8 cellular contexts compared by ENCODE assay signal in the genomic region with DNA sequence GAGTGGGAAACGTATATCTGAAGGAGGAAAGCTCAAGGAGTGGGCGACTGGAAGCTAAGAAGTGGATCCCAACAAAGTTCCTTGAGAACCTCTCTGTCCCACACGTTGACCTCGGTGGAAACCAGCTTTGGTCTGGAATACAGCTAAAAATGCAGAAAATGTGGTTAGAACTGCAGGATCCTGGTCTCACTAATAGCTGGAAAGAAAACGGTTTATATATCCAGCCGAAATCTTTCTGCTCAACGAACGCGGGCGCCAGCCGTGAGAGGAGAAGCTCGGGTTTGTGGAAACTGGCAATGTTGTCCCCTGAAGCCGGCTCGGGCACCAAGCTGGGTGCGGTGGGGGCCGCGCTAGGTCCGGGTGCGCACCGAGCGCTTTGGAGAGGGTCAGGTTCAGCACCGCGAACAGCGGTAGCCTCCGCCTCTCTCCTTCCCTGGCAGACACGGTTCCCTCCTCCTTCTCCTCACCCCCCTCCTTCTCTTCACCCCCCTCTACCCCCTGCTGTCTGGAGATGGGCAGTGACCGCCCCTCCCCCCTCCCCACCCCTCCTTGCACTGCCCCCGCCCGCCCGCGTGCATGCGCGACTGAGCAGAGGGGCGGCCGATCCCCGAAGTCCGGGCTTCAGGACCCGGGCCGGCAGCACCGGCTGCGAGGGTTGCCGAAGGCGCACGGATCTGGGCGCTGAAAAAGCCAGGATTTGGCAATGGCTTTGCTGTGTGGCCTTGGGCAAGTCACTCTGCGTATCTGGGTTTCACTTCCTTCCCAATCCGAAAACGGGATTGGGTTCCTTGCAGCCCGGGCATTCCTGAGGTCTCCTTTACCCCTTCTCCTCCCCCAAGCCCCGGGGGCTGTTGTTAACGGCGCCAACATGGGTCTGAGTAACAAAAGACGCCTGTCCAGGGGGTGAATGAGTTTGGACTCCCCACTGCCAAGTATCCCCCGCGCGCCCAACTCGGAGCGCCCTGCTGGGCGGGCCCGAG. TPM values are rescaled to one million over a fixed set of nuclear protein-coding genes. Genes with fewer than 3 reads are reported as not detected.
A peak's percentile ranks its signal among the peaks of the same experiment; 100 is the strongest.
DNase-seq lines count a peak whose midpoint lies in the region; ATAC-seq and TF ChIP-seq lines count a peak whose summit lies in the region.

A gene with protein sequence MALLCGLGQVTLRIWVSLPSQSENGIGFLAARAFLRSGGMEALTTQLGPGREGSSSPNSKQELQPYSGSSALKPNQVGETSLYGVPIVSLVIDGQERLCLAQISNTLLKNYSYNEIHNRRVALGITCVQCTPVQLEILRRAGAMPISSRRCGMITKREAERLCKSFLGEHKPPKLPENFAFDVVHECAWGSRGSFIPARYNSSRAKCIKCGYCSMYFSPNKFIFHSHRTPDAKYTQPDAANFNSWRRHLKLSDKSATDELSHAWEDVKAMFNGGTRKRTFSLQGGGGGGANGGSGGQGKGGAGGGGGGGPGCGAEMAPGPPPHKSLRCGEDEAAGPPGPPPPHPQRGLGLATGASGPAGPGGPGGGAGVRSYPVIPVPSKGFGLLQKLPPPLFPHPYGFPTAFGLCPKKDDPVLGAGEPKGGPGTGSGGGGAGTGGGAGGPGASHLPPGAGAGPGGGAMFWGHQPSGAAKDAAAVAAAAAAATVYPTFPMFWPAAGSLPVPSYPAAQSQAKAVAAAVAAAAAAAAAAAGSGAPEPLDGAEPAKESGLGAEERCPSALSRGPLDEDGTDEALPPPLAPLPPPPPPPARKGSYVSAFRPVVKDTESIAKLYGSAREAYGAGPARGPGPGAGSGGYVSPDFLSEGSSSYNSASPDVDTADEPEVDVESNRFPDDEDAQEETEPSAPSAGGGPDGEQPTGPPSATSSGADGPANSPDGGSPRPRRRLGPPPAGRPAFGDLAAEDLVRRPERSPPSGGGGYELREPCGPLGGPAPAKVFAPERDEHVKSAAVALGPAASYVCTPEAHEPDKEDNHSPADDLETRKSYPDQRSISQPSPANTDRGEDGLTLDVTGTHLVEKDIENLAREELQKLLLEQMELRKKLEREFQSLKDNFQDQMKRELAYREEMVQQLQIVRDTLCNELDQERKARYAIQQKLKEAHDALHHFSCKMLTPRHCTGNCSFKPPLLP (plus strand): TSS at position 610 of the 980 bp plus-strand sequence. CDS start 94 bp downstream, at position 704.

- peak in 2 of 5 donors; percentile 22 to 25 for DNase-seq in CD4-positive, alpha-beta memory T cell
- no peak for DNase-seq in cerebellum (ENCODE audit: low spot score)
- no peak for DNase-seq in testis
- DNase-seq in BE2C: no peak

- H3F3A ChIP-seq in Loucy (ENCODE audit: low read depth): no peaks in the 10 kb centered on the region

- no peak for TF ChIP-seq POLR2A in testis (IDR thresholded peaks at IDR 0.05)

- no peaks in the 10 kb centered on the region for H3K9me3 ChIP-seq in CD4-positive, alpha-beta memory T cell (ENCODE audit: control insufficient read depth in 1 of 2, low read length in 2 of 2)
- no peaks in the 10 kb centered on the region for H3K9me3 ChIP-seq in Loucy (ENCODE audit: insufficient read depth, low read depth, low read length)
- no peaks in the 10 kb centered on the region for H3K9me3 ChIP-seq in muscle layer of duodenum (ENCODE audit: control insufficient read depth in 1 of 2, low read length in 2 of 2)
- no peaks in the 10 kb centered on the region for H3K9me3 ChIP-seq in testis
- H3K9me3 ChIP-seq in BE2C: no peaks in the 10 kb centered on the region

- intact Hi-C loops in CD4-positive, alpha-beta memory T cell (cut with micrococcal nuclease): no loop called here
- intact Hi-C loops in testis (cut with DNase I; ENCODE audit: low total_unique reads): no loop called here

- H3K36me3 Mint-ChIP-seq in CD4-positive, alpha-beta memory T cell: no peaks in the 10 kb centered on the region

- peak within 1 kb of the TSS in 3 of 7 donors; percentile 29 to 78 (median 57) for H3K27ac Mint-ChIP-seq in CD4-positive, alpha-beta memory T cell

- no peak for TF ChIP-seq CTCF in Loucy (conservative IDR thresholded peaks at IDR 0.05; ENCODE audit: low read length)
- no peak for TF ChIP-seq CTCF in testis (IDR thresholded peaks at IDR 0.05)
- no peak for TF ChIP-seq CTCF in BE2C (IDR thresholded peaks at IDR 0.05; ENCODE audit: low read depth, low read length)

- POLR2A ChIA-PET in CD4-positive, alpha-beta memory T cell (lab: Charles Lee; ENCODE audit: partially characterized antibody): interaction anchor here (1.4 to 2.4 kb wide), 2 partner anchors 8 to 40 kb away, joined by 5 to 6 read pairs; no protein-coding TSS in a partner anchor

- H3K36me3 ChIP-seq in CD4-positive, alpha-beta memory T cell (ENCODE audit: insufficient read depth, low read length): no peaks in the 10 kb centered on the region
- H3K36me3 ChIP-seq in Loucy (ENCODE audit: insufficient read depth, low read length) (no peaks in the 10 kb centered on the region), muscle layer of duodenum (ENCODE audit: control insufficient read depth in 1 of 2, insufficient read depth in 2 of 2, low read length in 2 of 2) (no peaks in the 10 kb centered on the region), testis (ENCODE audit: low read depth, missing control alignments) (no peaks in the 10 kb centered on the region), BE2C (no peaks in the 10 kb centered on the region)

- peaks cover 30 to 75% (median 51%) of the 10 kb centered on the region in 4 donors for H3K4me1 Mint-ChIP-seq in CD4-positive, alpha-beta memory T cell

- H3K9me3 Mint-ChIP-seq in CD4-positive, alpha-beta memory T cell: peaks cover 0 to 11% (median 0%) of the 10 kb centered on the region in 8 donors

- no peak within 1 kb of the TSS for H3K4me3 ChIP-seq in CD4-positive, alpha-beta memory T cell (ENCODE audit: low read length in 2 of 2)
- H3K4me3 ChIP-seq in Loucy (ENCODE audit: low read length, poor library complexity, severe bottlenecking) (peak within 1 kb of the TSS; percentile 80), muscle layer of duodenum (ENCODE audit: low read depth in 1 of 2, low read length in 2 of 2) (peak within 1 kb of the TSS; percentile 26 to 57), testis (no peak within 1 kb of the TSS), BE2C (ENCODE audit: low read depth, low read length) (no peak within 1 kb of the TSS)

- no peaks in the 10 kb centered on the region for H3K9me2 ChIP-seq in Loucy (replicated peaks; ENCODE audit: low read depth, low read length)

- peak within 1 kb of the TSS; percentile 85 for H3K4me2 ChIP-seq in Loucy (ENCODE audit: low read depth, low read length, poor library complexity, severe bottlenecking)

- peaks cover 52% of the 10 kb centered on the region for H3K27me3 ChIP-seq in CD4-positive, alpha-beta memory T cell (ENCODE audit: insufficient read depth, low read length)
- H3K27me3 ChIP-seq in Loucy (ENCODE audit: insufficient read depth, low read length, poor library complexity, severe bottlenecking) (no peaks in the 10 kb centered on the region), muscle layer of duodenum (ENCODE audit: low read depth, low read length) (peaks cover 78% of the 10 kb centered on the region), testis (peaks cover 7% of the 10 kb centered on the region), BE2C (peaks cover 100% of the 10 kb centered on the region)

- peaks cover 73% of the 10 kb centered on the region for H3K4me1 ChIP-seq in CD4-positive, alpha-beta memory T cell (ENCODE audit: insufficient read depth, low read length)
- H3K4me1 ChIP-seq in Loucy (ENCODE audit: insufficient read depth, low read length, poor library complexity, severe bottlenecking) (peaks cover 12% of the 10 kb centered on the region), muscle layer of duodenum (ENCODE audit: control insufficient read depth in 1 of 2, insufficient read depth in 2 of 2, low read length in 2 of 2) (peaks cover 0 to 69% of the 10 kb centered on the region in 2 donors), testis (peaks cover 15% of the 10 kb centered on the region), BE2C (no peaks in the 10 kb centered on the region)

- no peaks in the 10 kb centered on the region for H4K20me1 ChIP-seq in Loucy (ENCODE audit: insufficient read depth, low read length, poor library complexity, severe bottlenecking)

- H3K27ac ChIP-seq in CD4-positive, alpha-beta memory T cell (ENCODE audit: low read depth, low read length): no peak within 1 kb of the TSS
- no peak within 1 kb of the TSS for H3K27ac ChIP-seq in muscle layer of duodenum (ENCODE audit: low read length)
- H3K27ac ChIP-seq in testis: no peak within 1 kb of the TSS

- H3K79me2 ChIP-seq in Loucy (ENCODE audit: insufficient read depth, low read length): no peaks in the 10 kb centered on the region

- CTCF ChIA-PET in CD4-positive, alpha-beta memory T cell (lab: Charles Lee; ENCODE audit: partially characterized antibody): interaction anchor here (0.6 to 1.6 kb wide), 4 partner anchors 11 to 323 kb away, joined by 3 to 7 read pairs (median 4); no protein-coding TSS in a partner anchor

- H2AFZ ChIP-seq in Loucy (ENCODE audit: low read length): no peak within 1 kb of the TSS

- WGBS in testis, 2 donors: 1 to 3% methylated on average over 26 to 58 of the region's 60 CpGs

- H3K4me3 Mint-ChIP-seq in CD4-positive, alpha-beta memory T cell: peak within 1 kb of the TSS in 7 of 8 donors; percentile 48 to 91 (median 71)

- ATAC-seq in GM18517 (IDR thresholded peaks at IDR 0.05; ENCODE audit: unreplicated experiment): no peak
- ATAC-seq in HG03520 (IDR thresholded peaks at IDR 0.05; ENCODE audit: unreplicated experiment): no peak

- H3K9ac ChIP-seq in Loucy (ENCODE audit: low read depth, low read length, poor library complexity, severe bottlenecking): no peak within 1 kb of the TSS

- H3K27me3 Mint-ChIP-seq in CD4-positive, alpha-beta memory T cell: peaks cover 55 to 61% of the 10 kb centered on the region in 2 donors

RNA-seq across cellular contexts. Expression of the gene that starts here (rescaled TPM):
- under 1 TPM; 0.30 to 0.38 TPM for total RNA-seq in CD4-positive, alpha-beta memory T cell
- under 1 TPM in 1 of 2 donors, not detected in 1; 0.09 TPM for polyA plus RNA-seq in CD4-positive, alpha-beta memory T cell
- total RNA-seq in cerebellum: 14.9 TPM
- total RNA-seq in testis: 1 to 10 TPM; 1.1 to 2.2 TPM
- 1.3 TPM for polyA plus RNA-seq in testis (ENCODE audit: insufficient read depth, low read depth, low replicate concordance)
- 0.28 TPM for polyA plus RNA-seq in BE2C (2012; ENCODE audit: insufficient read depth, insufficient read length, low read depth)

Comparison
In these comparisons a context has a peak if more than half of its experiments do, and no peak if none do; other contexts are left out.
1. H3K4me3 ChIP-seq: peak in Loucy (single experiment) and muscle layer of duodenum (2 of 2); none in CD4-positive, alpha-beta memory T cell (0 of 2), testis (0 of 2) and BE2C (single experiment).